ENCODE assay signal across 21 cellular contexts in genomic region chr3:5221701-5222100, GRCh38. TPM values are rescaled to one million over a fixed set of nuclear protein-coding genes. Genes with fewer than 3 reads are reported as not detected.
A peak's percentile ranks its signal among the peaks of the same experiment; 100 is the strongest.
DNase-seq lines count a peak whose midpoint lies in the region; ATAC-seq and TF ChIP-seq lines count a peak whose summit lies in the region.
"Had no signal": no experiment of that assay in that cellular context is flagged by ENCODE, and none has a peak within 500 bp of the region (broad histone marks: within the 10 kb centered on the region; RNA-seq: fewer than 3 reads in every experiment).

No MANE protein-coding gene starts in this region.

- H3K9me3 Mint-ChIP-seq in T-helper 2 cell treated with Interferon-gamma antibody and Interleukin-4, amounts not matched to agents 5 μg/mL and 100 μg/mL, for 36 hours, result no peaks in the 10 kb centered on the region
- no peaks in the 10 kb centered on the region for H3K9me3 Mint-ChIP-seq in naive B cell
- H3K9me3 Mint-ChIP-seq: HFFc6 had no signal

- H3K9ac ChIP-seq in DND-41 (ENCODE audit: low read depth, low read length), result no peak overlapping the region
- H3K9ac ChIP-seq: BLaER1 treated with 17β-estradiol and CSF1 and Interleukin-3, amounts not matched to agents 10 nM and 100 nM had no signal

- H3K9me3 ChIP-seq in DND-41 (ENCODE audit: insufficient read depth, low read length, severe bottlenecking), result no peaks in the 10 kb centered on the region
- H3K9me3 ChIP-seq: BLaER1 treated with 17β-estradiol and CSF1 and Interleukin-3, amounts not matched to agents 10 nM and 100 nM had no signal

- H3K4me2 ChIP-seq in DND-41 (ENCODE audit: insufficient read depth, low read length), result no peak overlapping the region
- H3K4me2 ChIP-seq: BLaER1 treated with 17β-estradiol and CSF1 and Interleukin-3, amounts not matched to agents 10 nM and 100 nM had no signal

- TF ChIP-seq CTCF in DND-41 (IDR thresholded peaks at IDR 0.05; ENCODE audit: borderline replicate concordance, extremely low read depth, low read length, poor library complexity, severe bottlenecking), result no peak

- H3K36me3 ChIP-seq in DND-41 (ENCODE audit: insufficient read depth, low read length), result peaks cover 45% of the 10 kb centered on the region

- peaks cover 14% of the 10 kb centered on the region for H4K20me1 ChIP-seq in DND-41 (ENCODE audit: insufficient read depth, low read length)

- DNase-seq in T-helper 2 cell treated with Interferon-gamma antibody and Interleukin-4, amounts not matched to agents 5 μg/mL and 100 μg/mL, for 36 hours (ENCODE audit: low spot score), result no peak
- DNase-seq in T-helper 2 cell (no peak), DND-41 (no peak), dermis blood vessel endothelial cell (peak; percentile 15), naive B cell (no peak), NCI-H1092 treated with DMSO at 0.1 percent for 48 hours (lab: John Stamatoyannopoulos, UW) (no peak)
- DNase-seq: 8988T, DMS79 treated with DMSO at 0.1 percent for 48 hours, GDM1, GOT3, HFFc6, Karpas-422, MM.1S, NCI-H1105 treated with DMSO at 0.1 percent for 48 hours, NCI-H187 treated with DMSO at 0.1 percent for 48 hours, NCI-H2171, NCI-H446 treated with DMSO at 0.1 percent for 48 hours, NCI-H748 treated with DMSO at 0.1 percent for 48 hours had no signal

- no peak overlapping the region for H3K27ac ChIP-seq in DND-41 (ENCODE audit: low read length)

- H3K4me1 Mint-ChIP-seq in T-helper 2 cell treated with Interferon-gamma antibody and Interleukin-4, amounts not matched to agents 5 μg/mL and 100 μg/mL, for 36 hours (ENCODE audit: low read depth), result no peaks in the 10 kb centered on the region
- peaks cover 5 to 15% (median 7%) of the 10 kb centered on the region in 3 donors for H3K4me1 Mint-ChIP-seq in naive B cell

- H2AFZ ChIP-seq in DND-41 (ENCODE audit: low read depth, low read length), result no peak overlapping the region

- no peaks in the 10 kb centered on the region for H3K4me1 ChIP-seq in DND-41 (ENCODE audit: insufficient read depth, low read length)

- ATAC-seq in DND-41 (ENCODE audit: insufficient read depth, low read depth), result peak; percentile 11; the same call in 1 of the 3 replicates
- no peak for ATAC-seq in naive B cell (ENCODE audit: low read depth in 2 of 2)
- ATAC-seq in HG02798 (IDR thresholded peaks at IDR 0.05; ENCODE audit: poor library complexity, unreplicated experiment), result no peak
- ATAC-seq in GM19395 (IDR thresholded peaks at IDR 0.05; ENCODE audit: unreplicated experiment), result no peak

- H3K36me3 Mint-ChIP-seq in T-helper 2 cell treated with Interferon-gamma antibody and Interleukin-4, amounts not matched to agents 5 μg/mL and 100 μg/mL, for 36 hours (ENCODE audit: low read depth), result peaks cover 27% of the 10 kb centered on the region
- peaks cover 0 to 11% of the 10 kb centered on the region in 2 donors for H3K36me3 Mint-ChIP-seq in naive B cell

- peak overlapping the region; percentile 23 for H3K27ac Mint-ChIP-seq in T-helper 2 cell treated with Interferon-gamma antibody and Interleukin-4, amounts not matched to agents 5 μg/mL and 100 μg/mL, for 36 hours
- H3K27ac Mint-ChIP-seq in naive B cell, result peak overlapping the region in 5 of 6 donors; percentile 4 to 95 (median 67)
- H3K27ac Mint-ChIP-seq: HFFc6 had no signal

- no peaks in the 10 kb centered on the region for H3K27me3 ChIP-seq in DND-41 (ENCODE audit: insufficient read depth, low read length, poor library complexity)
- H3K27me3 ChIP-seq: BLaER1 treated with 17β-estradiol and CSF1 and Interleukin-3, amounts not matched to agents 10 nM and 100 nM had no signal

- H3K4me3 ChIP-seq in DND-41 (ENCODE audit: low read depth in 1 of 2, low read length in 2 of 2), result no peak overlapping the region
- H3K4me3 ChIP-seq: BLaER1 treated with 17β-estradiol and CSF1 and Interleukin-3, amounts not matched to agents 10 nM and 100 nM had no signal

- no peaks in the 10 kb centered on the region for H3K79me2 ChIP-seq in DND-41 (ENCODE audit: insufficient read depth, low read length)

- H3K27me3 Mint-ChIP-seq in T-helper 2 cell treated with Interferon-gamma antibody and Interleukin-4, amounts not matched to agents 5 μg/mL and 100 μg/mL, for 36 hours (ENCODE audit: low read depth), result no peaks in the 10 kb centered on the region
- no peaks in the 10 kb centered on the region for H3K27me3 Mint-ChIP-seq in naive B cell

- no peak overlapping the region for H3K4me3 Mint-ChIP-seq in T-helper 2 cell treated with Interferon-gamma antibody and Interleukin-4, amounts not matched to agents 5 μg/mL and 100 μg/mL, for 36 hours
- H3K4me3 Mint-ChIP-seq in naive B cell, result no peak overlapping the region
- H3K4me3 Mint-ChIP-seq: HFFc6 had no signal

RNA-seq across cellular contexts. Expression of gene EDEM1, which starts 34.2 kb away (rescaled TPM):
- total RNA-seq in dermis blood vessel endothelial cell, result 18.0 and 22.9 TPM in 2 replicates
- polyA plus RNA-seq in naive B cell (ENCODE audit: low read depth in 6 of 6), result 10 to 100 TPM; 43.5 to 77.8 (median 57.4) TPM
